In the genomic region with DNA sequence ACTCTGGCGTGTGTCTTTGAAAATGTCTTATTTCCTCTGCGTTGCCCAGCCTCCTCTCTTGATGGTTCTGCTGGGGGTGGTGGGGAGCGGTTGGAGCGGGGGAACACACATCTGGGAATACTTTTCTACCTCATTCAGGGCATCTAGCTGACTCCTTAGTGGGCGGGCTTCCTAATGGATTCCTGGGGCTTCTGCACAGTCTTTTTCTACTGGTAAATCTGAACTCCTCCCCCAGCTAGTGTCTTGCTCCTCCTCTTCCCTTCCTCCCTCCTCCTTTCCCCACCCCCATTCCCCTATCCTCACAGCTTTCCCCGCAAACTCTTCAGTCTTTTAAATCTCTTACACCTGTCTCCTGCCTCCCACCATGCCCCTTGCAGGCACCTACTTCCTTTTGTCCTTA, we compare ENCODE assay signal across 1 cellular context.
TF ChIP-seq lines count a peak whose summit lies in the region.

No MANE protein-coding gene starts in this region.

TF ChIP-seq in WTC11, 78 proteins besides CTCF, POLR2A, EP300 and RAD21:
- TF ChIP-seq FOXJ3 (CRISPR knock-in tag; IDR thresholded peaks at IDR 0.05; ENCODE audit: borderline replicate concordance) (no peak), ZNF263 (CRISPR knock-in tag; IDR thresholded peaks at IDR 0.05; ENCODE audit: low read depth) (peak; percentile 62; the same call in 1 of the 2 replicates)
TF ChIP-seq in WTC11: peak in this region for 1.
